Comparison of ENCODE assay signal across 6 cellular contexts in the genomic region with DNA sequence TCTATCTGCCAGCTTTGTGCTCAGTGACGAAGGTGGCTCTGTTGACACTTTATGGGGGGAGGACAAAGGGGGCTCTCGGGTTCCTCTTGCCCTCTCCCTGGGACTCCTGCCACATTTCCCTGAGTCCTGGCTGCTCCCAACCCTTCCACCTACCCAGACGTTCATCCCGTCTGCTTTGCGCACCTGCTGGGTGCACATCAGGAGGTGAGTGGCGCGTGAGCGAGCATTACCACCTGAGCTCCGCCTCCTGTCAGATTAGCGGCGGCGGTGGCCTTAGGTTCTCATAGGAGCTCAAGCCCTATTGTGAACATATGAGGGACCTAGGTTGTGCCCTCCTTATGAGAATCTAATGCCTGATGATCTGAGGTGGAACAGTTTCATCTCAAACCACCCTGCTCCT.
"Had no signal": no experiment of that assay in that cellular context is flagged by ENCODE, and none has a peak within 500 bp of the region (broad histone marks: within the 10 kb centered on the region; RNA-seq: fewer than 3 reads in every experiment).

No MANE protein-coding gene starts in this region.

- H3K27ac Mint-ChIP-seq: H9 had no signal

- H3K4me3 ChIP-seq: GM23248, K562 had no signal

- H3K27ac ChIP-seq: GM23248 had no signal

- DNase-seq: GM23248, H9, HCEC 1CT, IMR-90, KG1 had no signal
